ENCODE assay signal across 24 cellular contexts in genomic region chr3:23549148-23549910, GRCh38.
"Had no signal": no experiment of that assay in that cellular context is flagged by ENCODE, and none has a peak within 500 bp of the region (broad histone marks: within the 10 kb centered on the region; RNA-seq: fewer than 3 reads in every experiment).

No MANE protein-coding gene starts in this region.

- H3K27me3 Mint-ChIP-seq: activated B cell treated with CpG ODN at 0.5 μM for 24 hours; activated naive CD8-positive, alpha-beta T cell treated with anti-CD3 and anti-CD28 coated beads, Interleukin-2, amount 50 U/mL, for 24 hours; dendritic cell treated with granulocyte-macrophage colony-stimulating factor and Interleukin-4, amounts not matched to agents 40 ng/mL and 50 ng/mL, for 4 days had no signal

- H3K4me1 ChIP-seq: body of pancreas, esophagus muscularis mucosa, sigmoid colon, spleen had no signal

- H3K9me3 ChIP-seq: body of pancreas, esophagus muscularis mucosa, left lung, sigmoid colon, spleen, thyroid gland had no signal

- ATAC-seq: activated naive CD8-positive, alpha-beta T cell treated with anti-CD3 and anti-CD28 coated beads, Interleukin-2, amount 50 U/mL, for 24 hours; activated T-cell treated with anti-CD3 and anti-CD28 coated beads, Interleukin-2, amount 50 U/mL, for 72 hours; body of pancreas; left lung; natural killer cell had no signal

- H3K9me3 Mint-ChIP-seq: activated B cell treated with CpG ODN at 0.5 μM for 24 hours; activated CD4-positive, alpha-beta memory T cell treated with anti-CD3 and anti-CD28 coated beads for 36 hours; activated naive CD8-positive, alpha-beta T cell treated with anti-CD3 and anti-CD28 coated beads, Interleukin-2, amount 50 U/mL, for 24 hours; dendritic cell treated with granulocyte-macrophage colony-stimulating factor and Interleukin-4, amounts not matched to agents 40 ng/mL and 50 ng/mL, for 4 days; natural killer cell had no signal

- FAIRE-seq: TTC549 had no signal

- H3K36me3 Mint-ChIP-seq: activated CD4-positive, alpha-beta memory T cell treated with anti-CD3 and anti-CD28 coated beads for 36 hours; natural killer cell had no signal

- H3K4me3 Mint-ChIP-seq: activated B cell treated with CpG ODN at 0.5 μM for 24 hours; activated CD4-positive, alpha-beta memory T cell treated with anti-CD3 and anti-CD28 coated beads for 36 hours; activated naive CD8-positive, alpha-beta T cell treated with anti-CD3 and anti-CD28 coated beads, Interleukin-2, amount 50 U/mL, for 24 hours; activated T-cell treated with anti-CD3 and anti-CD28 coated beads, Interleukin-2, amount 50 U/mL, for 72 hours; dendritic cell treated with granulocyte-macrophage colony-stimulating factor and Interleukin-4, amounts not matched to agents 40 ng/mL and 50 ng/mL, for 4 days; natural killer cell had no signal

- H3K27ac Mint-ChIP-seq: activated B cell treated with CpG ODN at 0.5 μM for 24 hours; activated CD4-positive, alpha-beta memory T cell treated with anti-CD3 and anti-CD28 coated beads for 36 hours; activated naive CD8-positive, alpha-beta T cell treated with anti-CD3 and anti-CD28 coated beads, Interleukin-2, amount 50 U/mL, for 24 hours; activated T-cell treated with anti-CD3 and anti-CD28 coated beads, Interleukin-2, amount 50 U/mL, for 72 hours; dendritic cell treated with granulocyte-macrophage colony-stimulating factor and Interleukin-4, amounts not matched to agents 40 ng/mL and 50 ng/mL, for 4 days; natural killer cell had no signal

- H3K27ac ChIP-seq: body of pancreas, esophagus muscularis mucosa, left lung, sigmoid colon, spleen, thyroid gland had no signal

- H3K4me1 Mint-ChIP-seq: natural killer cell had no signal

- H3K36me3 ChIP-seq: esophagus muscularis mucosa, left lung, sigmoid colon, spleen, thyroid gland had no signal

- DNase-seq: activated B cell treated with CpG ODN at 0.5 μM for 24 hours; activated CD4-positive, alpha-beta memory T cell treated with anti-CD3 and anti-CD28 coated beads for 36 hours; activated CD4-positive, alpha-beta T cell treated with anti-CD3 and anti-CD28 coated beads for 48 hours; activated effector memory CD4-positive, alpha-beta T cell treated with Interleukin-2 at 50 U/mL for 16 hours; activated naive CD4-positive, alpha-beta T cell treated with anti-CD3 and anti-CD28 coated beads, Interleukin-2, amount 50 U/mL, for 16 hours; activated naive CD8-positive, alpha-beta T cell treated with anti-CD3 and anti-CD28 coated beads, Interleukin-2, amount 50 U/mL, for 24 hours; activated T-cell treated with anti-CD3 and anti-CD28 coated beads, Interleukin-2, amount 50 U/mL, for 72 hours; body of pancreas; caudate nucleus; effector CD4-positive, alpha-beta T cell; left lung; midbrain; natural killer cell; retina; sigmoid colon; spleen; stimulated activated CD4-positive, alpha-beta T cell treated with anti-CD3 and anti-CD28 coated beads, Interleukin-4, amount 100 ng/mL, for 1 hour; stimulated activated naive CD4-positive, alpha-beta T cell treated with Interleukin-2 at 50 U/mL for 16 hours; substantia nigra; T-helper 1 cell; thyroid gland had no signal

- H3K27me3 ChIP-seq: body of pancreas, esophagus muscularis mucosa, left lung, sigmoid colon, spleen, thyroid gland had no signal

- H3K4me3 ChIP-seq: body of pancreas, esophagus muscularis mucosa, left lung, sigmoid colon, spleen, thyroid gland had no signal
